In the genomic region with DNA sequence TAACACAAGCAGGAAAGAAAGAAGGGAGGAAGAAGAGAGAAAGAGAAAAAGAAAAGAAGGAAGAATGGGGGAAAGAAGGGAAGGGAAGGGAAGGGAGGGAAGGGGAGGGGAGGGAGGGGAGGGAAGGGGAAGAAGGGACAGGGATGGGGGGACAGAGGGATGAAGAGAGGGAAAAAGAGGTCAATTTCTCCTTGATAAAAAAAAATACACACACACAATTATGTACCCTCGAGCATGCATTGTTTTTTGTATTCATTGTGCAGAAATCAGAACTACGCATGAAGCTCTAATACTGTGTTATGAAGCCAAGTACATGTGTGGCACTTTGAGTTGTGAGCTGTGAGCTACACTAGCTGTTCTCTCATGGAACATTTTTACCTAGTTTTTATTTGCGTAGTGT, we compare ENCODE assay signal across 32 cellular contexts.
DNase-seq lines count a peak whose midpoint lies in the region; ATAC-seq, FAIRE-seq and TF ChIP-seq lines count a peak whose summit lies in the region.
"Had no signal": no experiment of that assay in that cellular context is flagged by ENCODE, and none has a peak within 500 bp of the region (broad histone marks: within the 10 kb centered on the region; RNA-seq: fewer than 3 reads in every experiment).

No MANE protein-coding gene starts in this region.

- DNase-seq in HepG2 (ENCODE audit: low spot score) (no peak), right lobe of liver (no peak), K562 (ENCODE audit: extremely low read depth in 1 of 4, low spot score in 3 of 4) (no peak), cerebellar cortex (ENCODE audit: low spot score) (peak; percentile 35), middle frontal gyrus (ENCODE audit: extremely low spot score, low spot score) (no peak)
- DNase-seq: 8988T; ACHN; AML-193; BE2C; C1 segment of cervical spinal cord; Caco-2; Calu3; CD4-positive, alpha-beta memory T cell; CD4-positive, alpha-beta T cell; CD4-positive, CD25-positive, alpha-beta regulatory T cell; CD8-positive, alpha-beta memory T cell; CD8-positive, alpha-beta T cell; COR-L47; DMS 273 treated with DMSO at 0.1 percent for 48 hours; DMS153; DMS53; DMS79; DMS79 treated with DMSO at 0.1 percent for 48 hours; DND-41; EL had no signal

- H3K9me1 ChIP-seq in K562 (ENCODE audit: control insufficient read depth, insufficient read depth, low read length): no peaks in the 10 kb centered on the region

- TF ChIP-seq CTCF in HepG2 (CRISPR knock-in tag; IDR thresholded peaks at IDR 0.05) (no peak), right lobe of liver (IDR thresholded peaks at IDR 0.05) (no peak), K562 (IDR thresholded peaks at IDR 0.05 in 2 of 3, conservative IDR thresholded peaks at IDR 0.05 in 1 of 3; ENCODE audit: insufficient read depth in 2 of 3, low read depth in 1 of 3, low read length in 3 of 3) (no peak)

- ATAC-seq in HepG2 (no peak), right lobe of liver (no peak), K562 (no peak), HG02610 (IDR thresholded peaks at IDR 0.05; ENCODE audit: unreplicated experiment) (no peak)
- ATAC-seq: A549; CD8-positive, alpha-beta T cell had no signal

- 16% methylated on average over 3 of the region's 3 CpGs for WGBS in HepG2 (ENCODE audit: low lambda C conversion rate)
- WGBS in right lobe of liver (ENCODE audit: insufficient coverage, low coverage, low lambda C conversion rate, missing lambda C conversion rate): 61% methylated on average over 3 of the region's 3 CpGs
- WGBS in K562 (ENCODE audit: insufficient coverage, low coverage, missing lambda C conversion rate): 5% methylated on average over 3 of the region's 3 CpGs

- POLR2A ChIA-PET in HepG2 (lab: Yijun Ruan, JAX) (no interaction called here), K562 (lab: Yijun Ruan, JAX) (no interaction called here)

- H3K36me3 ChIP-seq in HepG2 (replicated peaks in 1 of 2; ENCODE audit: control insufficient read depth in 1 of 2, insufficient read depth in 2 of 2, low read length in 2 of 2) (no peaks in the 10 kb centered on the region), right lobe of liver (no peaks in the 10 kb centered on the region), K562 (ENCODE audit: control insufficient read depth, insufficient read depth, low read length) (no peaks in the 10 kb centered on the region)
- H3K36me3 ChIP-seq: BE2C; BLaER1; BLaER1 treated with 17β-estradiol and CSF1 and Interleukin-3, amounts not matched to agents 10 nM and 100 nM had no signal

- FAIRE-seq in HepG2 (lab: Jason Lieb, UNC) (no peak), K562 (lab: Jason Lieb, UNC) (no peak)
- FAIRE-seq: A549, D721Med had no signal

- H3K27me3 ChIP-seq in HepG2 (ENCODE audit: control insufficient read depth in 1 of 2, insufficient read depth in 2 of 2, low read length in 2 of 2): no peaks in the 10 kb centered on the region
- H3K27me3 ChIP-seq in right lobe of liver: no peaks in the 10 kb centered on the region
- no peaks in the 10 kb centered on the region for H3K27me3 ChIP-seq in K562 (ENCODE audit: control insufficient read depth in 2 of 2, insufficient read depth in 2 of 2, low read length in 2 of 2)
- H3K27me3 ChIP-seq: BE2C; BLaER1; BLaER1 treated with 17β-estradiol and CSF1 and Interleukin-3, amounts not matched to agents 10 nM and 100 nM had no signal

- H2AFZ ChIP-seq in HepG2 (ENCODE audit: low read length) (no peak overlapping the region), K562 (ENCODE audit: low read depth, low read length) (no peak overlapping the region)

- no peak for TF ChIP-seq RAD21 in HepG2 (CRISPR knock-in tag; IDR thresholded peaks at IDR 0.05)
- TF ChIP-seq RAD21 in K562 (CRISPR knock-in tag; conservative IDR thresholded peaks at IDR 0.05 in 1 of 2, IDR thresholded peaks at IDR 0.05 in 1 of 2): no peak

- BruUV-seq in HepG2 (replicated peaks; lab: Mats Ljungman, UMichigan) (no TSS peak), K562 (replicated peaks; lab: Mats Ljungman, UMichigan) (no TSS peak)

- no peaks in the 10 kb centered on the region for H3K4me1 ChIP-seq in HepG2 (ENCODE audit: insufficient read depth, low read length)
- H3K4me1 ChIP-seq in right lobe of liver: no peaks in the 10 kb centered on the region
- no peaks in the 10 kb centered on the region for H3K4me1 ChIP-seq in K562 (replicated peaks in 1 of 2; ENCODE audit: control insufficient read depth in 2 of 2, insufficient read depth in 2 of 2, low read length in 2 of 2)
- H3K4me1 ChIP-seq: A549; BLaER1; BLaER1 treated with 17β-estradiol and CSF1 and Interleukin-3, amounts not matched to agents 10 nM and 100 nM; Caco-2 had no signal

- CTCF ChIA-PET in HepG2 (lab: Yijun Ruan, JAX; ENCODE audit: low intra/inter-chr PET ratio, low total read pairs): no interaction called here
- CTCF ChIA-PET in K562 (lab: Yijun Ruan, JAX; ENCODE audit: low intra/inter-chr PET ratio): no interaction called here

- H3K27ac ChIP-seq in HepG2 (ENCODE audit: extremely low read length, insufficient read depth, low read length) (no peak overlapping the region), right lobe of liver (no peak overlapping the region), K562 (ENCODE audit: extremely low read depth, low read depth, low read length) (no peak overlapping the region)
- H3K27ac ChIP-seq: 22Rv1; A549; BLaER1; BLaER1 treated with 17β-estradiol and CSF1 and Interleukin-3, amounts not matched to agents 10 nM and 100 nM; C4-2B had no signal

- H3K9ac ChIP-seq in HepG2 (ENCODE audit: insufficient read depth, low read depth, low read length): no peak overlapping the region
- no peak overlapping the region for H3K9ac ChIP-seq in K562 (ENCODE audit: insufficient read depth in 1 of 2, low read depth in 2 of 2, low read length in 2 of 2)
- H3K9ac ChIP-seq: BLaER1; BLaER1 treated with 17β-estradiol and CSF1 and Interleukin-3, amounts not matched to agents 10 nM and 100 nM had no signal

- TF ChIP-seq POLR2A in HepG2 (IDR thresholded peaks at IDR 0.05; ENCODE audit: insufficient read depth in 1 of 2, low read depth in 2 of 2, low read length in 2 of 2): no peak
- no peak for TF ChIP-seq POLR2A in right lobe of liver (IDR thresholded peaks at IDR 0.05)
- TF ChIP-seq POLR2A in K562 (conservative IDR thresholded peaks at IDR 0.05): no peak

- H4K20me1 ChIP-seq in HepG2 (ENCODE audit: insufficient read depth, low read length): no peaks in the 10 kb centered on the region
- H4K20me1 ChIP-seq in K562 (replicated peaks; ENCODE audit: control insufficient read depth, insufficient read depth, low read length): no peaks in the 10 kb centered on the region
- H4K20me1 ChIP-seq: BLaER1; BLaER1 treated with 17β-estradiol and CSF1 and Interleukin-3, amounts not matched to agents 10 nM and 100 nM had no signal

- H3K4me2 ChIP-seq in HepG2 (ENCODE audit: low read depth, low read length): no peak overlapping the region
- H3K4me2 ChIP-seq in K562 (ENCODE audit: insufficient read depth, low read length): no peak overlapping the region
- H3K4me2 ChIP-seq: A549; BLaER1; BLaER1 treated with 17β-estradiol and CSF1 and Interleukin-3, amounts not matched to agents 10 nM and 100 nM had no signal

- TF ChIP-seq EP300 in HepG2 (IDR thresholded peaks at IDR 0.05; ENCODE audit: low read depth in 2 of 2, low read length in 2 of 2) (no peak), HepG2 (CRISPR knock-in tag; IDR thresholded peaks at IDR 0.05; ENCODE audit: borderline replicate concordance) (no peak), K562 (IDR thresholded peaks at IDR 0.05; ENCODE audit: low read length) (no peak)

- in situ Hi-C loops in HepG2 (cut with HindIII; ENCODE audit: extremely low pct_ligation_motif_present, low pct_unique_long_range_greater_than_20kb) (no loop called here), K562 (cut with MboI) (no loop called here)

- H3K79me2 ChIP-seq in HepG2 (ENCODE audit: insufficient read depth, low read length): no peaks in the 10 kb centered on the region
- H3K79me2 ChIP-seq in K562 (ENCODE audit: control insufficient read depth, insufficient read depth, low read length): no peaks in the 10 kb centered on the region

- H3K4me3 ChIP-seq in HepG2 (replicated peaks in 1 of 3; ENCODE audit: insufficient read depth in 1 of 3, low read depth in 2 of 3, low read length in 3 of 3) (no peak overlapping the region), right lobe of liver (no peak overlapping the region), K562 (no peak overlapping the region)
- H3K4me3 ChIP-seq: A549; BLaER1; BLaER1 treated with 17β-estradiol and CSF1 and Interleukin-3, amounts not matched to agents 10 nM and 100 nM had no signal

- intact Hi-C loops in HepG2 (cut with micrococcal nuclease; ENCODE audit: unreplicated experiment) (no loop called here), right lobe of liver (cut with DNase I) (no loop called here), K562 (cut with micrococcal nuclease) (no loop called here)

- H3K9me3 ChIP-seq in HepG2 (ENCODE audit: low read length) (peaks cover 2% of the 10 kb centered on the region; the same call in 1 of the 2 replicates), right lobe of liver (no peaks in the 10 kb centered on the region), K562 (replicated peaks; ENCODE audit: control insufficient read depth, insufficient read depth, low read depth, low read length) (no peaks in the 10 kb centered on the region; the same call in none of the 2 replicates)
- H3K9me3 ChIP-seq: A549, BLaER1, Caco-2 had no signal

TF ChIP-seq in HepG2, 621 proteins besides CTCF, POLR2A, EP300 and RAD21 (continues in another document):
- no peak for TF ChIP-seq ELF4 (CRISPR knock-in tag; IDR thresholded peaks at IDR 0.05; ENCODE audit: borderline replicate concordance)
- TF ChIP-seq HNRNPK (IDR thresholded peaks at IDR 0.05; ENCODE audit: low read depth, low read length, poor library complexity, severe bottlenecking): peak; percentile 84

TF ChIP-seq in K562, 482 proteins besides CTCF, POLR2A, EP300 and RAD21 (continues in another document):
- TF ChIP-seq CBX8 (IDR thresholded peaks at IDR 0.05; ENCODE audit: borderline replicate concordance, extremely low read depth, low read depth, low read length, poor library complexity, severe bottlenecking): no peak
- TF ChIP-seq ZNF830 (CRISPR knock-in tag; IDR thresholded peaks at IDR 0.05): no peak
- no peak for TF ChIP-seq HDAC6 (IDR thresholded peaks at IDR 0.05; ENCODE audit: low read depth, low read length)
- no peak for TF ChIP-seq ZNF311 (CRISPR knock-in tag; IDR thresholded peaks at IDR 0.05)
- TF ChIP-seq KHSRP (IDR thresholded peaks at IDR 0.05): no peak
- TF ChIP-seq GATAD2A (IDR thresholded peaks at IDR 0.05): no peak
- TF ChIP-seq HNRNPK (IDR thresholded peaks at IDR 0.05; ENCODE audit: low read depth, low read length, poor library complexity, severe bottlenecking): peak; percentile 78
